In the genomic region with DNA sequence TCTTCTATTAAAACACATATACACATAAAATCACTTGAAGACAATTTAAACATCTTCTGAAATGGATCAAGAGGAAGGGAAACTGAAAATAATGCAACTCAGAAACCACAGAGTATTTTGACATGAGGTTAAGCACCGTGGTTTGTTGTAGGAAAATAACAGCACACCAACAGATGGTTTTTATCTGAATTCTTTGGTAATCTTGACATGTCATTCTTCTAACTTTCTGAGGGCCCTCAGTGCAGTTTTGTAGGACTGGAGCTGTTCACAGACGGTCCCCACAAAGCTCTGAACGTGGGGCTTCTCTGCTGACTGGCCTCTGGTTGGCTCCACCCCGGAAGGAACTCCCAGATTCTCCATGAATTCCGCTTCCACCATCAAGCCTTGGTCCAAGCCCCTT, we compare ENCODE assay signal across 8 cellular contexts. TPM values are rescaled to one million over a fixed set of nuclear protein-coding genes. Genes with fewer than 3 reads are reported as not detected.
DNase-seq lines count a peak whose midpoint lies in the region; ATAC-seq and TF ChIP-seq lines count a peak whose summit lies in the region.

No MANE protein-coding gene starts in this region.

- H3K36me3 ChIP-seq in MM.1S (replicated peaks; ENCODE audit: insufficient read depth, low read length) (no peaks in the 10 kb centered on the region), osteoblast (ENCODE audit: insufficient read depth, low read length) (no peaks in the 10 kb centered on the region)

- H3K27ac ChIP-seq in MM.1S (ENCODE audit: low read length), result peak overlapping the region; percentile 100
- H3K27ac ChIP-seq in osteoblast (ENCODE audit: low read depth, low read length), result no peak overlapping the region

- H3K9me3 ChIP-seq in MM.1S (replicated peaks; ENCODE audit: insufficient read depth, low read length) (no peaks in the 10 kb centered on the region), osteoblast (ENCODE audit: low read depth, low read length) (no peaks in the 10 kb centered on the region)

- H3K4me1 ChIP-seq in MM.1S (ENCODE audit: low read length), result peaks cover 70% of the 10 kb centered on the region
- no peaks in the 10 kb centered on the region for H3K4me1 ChIP-seq in osteoblast (ENCODE audit: insufficient read depth, low read length)

- H3F3A ChIP-seq in MM.1S (ENCODE audit: insufficient read depth, low read length), result peaks cover 52% of the 10 kb centered on the region

- DNase-seq in HCEC 1CT (peak; percentile 5), MM.1S (peak; percentile 79), germinal center (ENCODE audit: low spot score) (peak; percentile 24), SW480 (ENCODE audit: low spot score) (no peak), HFFc6 (no peak), osteoblast (ENCODE audit: insufficient read length, low spot score, missing footprints) (no peak), NCI-H82 (lab: John Stamatoyannopoulos, UW) (no peak)

- H3K4me2 ChIP-seq in MM.1S (ENCODE audit: low read depth, low read length), result peak overlapping the region; percentile 76
- no peak overlapping the region for H3K4me2 ChIP-seq in osteoblast (ENCODE audit: insufficient read depth, low read length)

- peak overlapping the region; percentile 65 for H3K9ac ChIP-seq in MM.1S (ENCODE audit: low read length)

- H3K27me3 Mint-ChIP-seq in HFFc6 (ENCODE audit: insufficient read depth), result peaks cover 1% of the 10 kb centered on the region

- H3K79me2 ChIP-seq in MM.1S (ENCODE audit: low read length) (no peaks in the 10 kb centered on the region), osteoblast (ENCODE audit: insufficient read depth, low read length) (no peaks in the 10 kb centered on the region)

- ATAC-seq in GM18867 (IDR thresholded peaks at IDR 0.05; ENCODE audit: unreplicated experiment), result peak; percentile 67

- H3K27me3 ChIP-seq in MM.1S (replicated peaks; ENCODE audit: insufficient read depth, low read length) (no peaks in the 10 kb centered on the region), osteoblast (ENCODE audit: insufficient read depth, low read length) (peaks cover 3% of the 10 kb centered on the region)

- H2AFZ ChIP-seq in MM.1S (ENCODE audit: low read length), result no peak overlapping the region
- no peak overlapping the region for H2AFZ ChIP-seq in osteoblast (ENCODE audit: low read length)

- no peak overlapping the region for H3K4me3 Mint-ChIP-seq in HFFc6

- no peaks in the 10 kb centered on the region for H4K20me1 ChIP-seq in MM.1S (ENCODE audit: insufficient read depth, low read length)
- H4K20me1 ChIP-seq in osteoblast (ENCODE audit: insufficient read depth, low read length), result no peaks in the 10 kb centered on the region

- H3K27ac Mint-ChIP-seq in HFFc6, result no peak overlapping the region

- no peaks in the 10 kb centered on the region; the same call in 1 of the 2 replicates for H3K4me1 Mint-ChIP-seq in HFFc6 (ENCODE audit: low read depth)

- H3K36me3 Mint-ChIP-seq in HFFc6 (ENCODE audit: low read depth), result no peaks in the 10 kb centered on the region

- TF ChIP-seq CTCF in MM.1S (IDR thresholded peaks at IDR 0.05; ENCODE audit: low read length) (no peak), HFFc6 (IDR thresholded peaks at IDR 0.05) (no peak), osteoblast (IDR thresholded peaks at IDR 0.05; ENCODE audit: extremely low read depth, low read depth, low read length) (no peak)

- H3K4me3 ChIP-seq in MM.1S (ENCODE audit: low read length) (peak overlapping the region; percentile 7; the same call in 1 of the 2 replicates), osteoblast (ENCODE audit: insufficient read depth, low read length) (no peak overlapping the region)

- H3K9me2 ChIP-seq in MM.1S (replicated peaks; ENCODE audit: insufficient read depth, low read length), result no peaks in the 10 kb centered on the region

- no peaks in the 10 kb centered on the region for H3K9me3 Mint-ChIP-seq in HFFc6

RNA-seq across cellular contexts. Expression of a gene that starts 16.0 kb away (rescaled TPM):
- not detected for total RNA-seq in HFFc6 (2021; fragmentation: NEBNext Ultra II Directional; extraction: Animal tissue kit (Norgen Biotek cat#: 25700))
- under 0.01 TPM in 1 of 2 replicates, not detected in the other for total RNA-seq in osteoblast

RNA-seq across cellular contexts. Expression of a gene that starts 23.6 kb away (rescaled TPM):
- not detected for total RNA-seq in HFFc6 (2021; fragmentation: NEBNext Ultra II Directional; extraction: Animal tissue kit (Norgen Biotek cat#: 25700))
- under 0.01 TPM in 1 of 2 replicates, not detected in the other for total RNA-seq in osteoblast

Comparison
In these comparisons a context has a peak if more than half of its experiments do, and no peak if none do; other contexts are left out.
1. DNase-seq: peak in HCEC 1CT (single experiment), MM.1S (single experiment) and germinal center (single experiment); none in SW480 (single experiment), HFFc6 (single experiment), osteoblast (single experiment) and NCI-H82 (single experiment).